In the genomic region with DNA sequence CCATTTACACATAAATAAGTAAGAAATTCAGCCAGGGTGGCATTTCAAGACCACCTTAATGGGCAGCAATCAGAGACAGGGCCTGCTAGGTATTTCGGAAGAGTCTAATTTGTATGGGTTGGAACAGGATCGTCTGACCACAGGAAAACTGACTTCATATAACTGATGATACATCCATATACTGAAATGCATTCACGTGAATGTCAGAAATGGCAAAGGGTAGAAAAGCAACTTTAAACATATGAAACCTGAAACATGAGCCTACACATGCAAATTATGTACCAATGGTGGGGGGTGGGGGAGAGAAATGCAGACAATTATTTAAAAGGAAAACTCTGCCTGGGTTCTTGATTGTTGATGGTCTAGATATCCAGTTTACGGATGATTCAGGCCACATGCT, we compare ENCODE assay signal across 23 cellular contexts.
DNase-seq lines count a peak whose midpoint lies in the region; ATAC-seq and TF ChIP-seq lines count a peak whose summit lies in the region.
"Had no signal": no experiment of that assay in that cellular context is flagged by ENCODE, and none has a peak within 500 bp of the region (broad histone marks: within the 10 kb centered on the region; RNA-seq: fewer than 3 reads in every experiment).

No MANE protein-coding gene starts in this region.

- H3K79me2 ChIP-seq in OCI-LY7 (ENCODE audit: insufficient read depth, low read depth, low read length) = no peaks in the 10 kb centered on the region; the same call in 1 of the 2 replicates

- H3K9me3 ChIP-seq in cardiac muscle cell (ENCODE audit: low read depth) = no peaks in the 10 kb centered on the region
- no peaks in the 10 kb centered on the region for H3K9me3 ChIP-seq in right cardiac atrium (ENCODE audit: control insufficient read depth, low read length)
- no peaks in the 10 kb centered on the region for H3K9me3 ChIP-seq in OCI-LY7 (ENCODE audit: low read length)
- H3K9me3 ChIP-seq: adrenal gland, pancreas, testis had no signal

- H4K20me1 ChIP-seq in OCI-LY7 (ENCODE audit: insufficient read depth, low read length) = peaks cover 5% of the 10 kb centered on the region; the same call in 1 of the 2 replicates

- H3K27ac Mint-ChIP-seq in stimulated activated memory B cell treated with anti-CD40 and anti-IgM and Interleukin-4, amounts not matched to agents 10 μg/mL and 1 μg/mL and 100 μg/mL, for 72 hours = peak overlapping the region; percentile 7
- H3K27ac Mint-ChIP-seq: H9 had no signal

- no peak overlapping the region for H3K4me3 ChIP-seq in cardiac muscle cell
- H3K4me3 ChIP-seq in right cardiac atrium (ENCODE audit: low read length) = no peak overlapping the region
- H3K4me3 ChIP-seq in OCI-LY7 (ENCODE audit: low read depth, low read length, poor library complexity, severe bottlenecking) = no peak overlapping the region
- H3K4me3 ChIP-seq: adrenal gland, pancreas, testis had no signal

- peaks cover 17% of the 10 kb centered on the region for H3K36me3 ChIP-seq in cardiac muscle cell
- H3K36me3 ChIP-seq in OCI-LY7 (ENCODE audit: insufficient read depth, low read length) = peaks cover 42% of the 10 kb centered on the region
- H3K36me3 ChIP-seq: adrenal gland, pancreas had no signal

- H3K27me3 ChIP-seq in cardiac muscle cell = no peaks in the 10 kb centered on the region
- no peaks in the 10 kb centered on the region for H3K27me3 ChIP-seq in right cardiac atrium (ENCODE audit: control insufficient read depth, insufficient read depth)
- H3K27me3 ChIP-seq: adrenal gland, pancreas, testis had no signal

- no TSS peak for BruUV-seq in OCI-LY7 (replicated peaks; lab: Mats Ljungman, UMichigan)

- WGBS in right cardiac atrium = 80% methylated on average over 4 of the region's 4 CpGs

- H3K27ac ChIP-seq in cardiac muscle cell = peak overlapping the region; percentile 8
- no peak overlapping the region for H3K27ac ChIP-seq in right cardiac atrium (ENCODE audit: low read length)
- no peak overlapping the region for H3K27ac ChIP-seq in OCI-LY7 (ENCODE audit: low read depth, low read length, poor library complexity, severe bottlenecking)
- H3K27ac ChIP-seq: adrenal gland, pancreas, testis had no signal

- CTCF ChIA-PET in OCI-LY7 (lab: Charles Lee; ENCODE audit: unreplicated experiment) = no interaction called here

- no peak overlapping the region for H3K4me2 ChIP-seq in OCI-LY7 (ENCODE audit: low read length)

- H3K4me1 ChIP-seq in cardiac muscle cell (ENCODE audit: low read depth) = peaks cover 10% of the 10 kb centered on the region
- H3K4me1 ChIP-seq in right cardiac atrium (ENCODE audit: control insufficient read depth, insufficient read depth, low read length) = no peaks in the 10 kb centered on the region
- peaks cover 20% of the 10 kb centered on the region for H3K4me1 ChIP-seq in OCI-LY7 (ENCODE audit: insufficient read depth, low read length, poor library complexity, severe bottlenecking)
- H3K4me1 ChIP-seq: testis had no signal

- no peak overlapping the region for H2AFZ ChIP-seq in OCI-LY7 (ENCODE audit: low read length)

- H3K9me3 Mint-ChIP-seq in stimulated activated memory B cell treated with anti-CD40 and anti-IgM and Interleukin-4, amounts not matched to agents 10 μg/mL and 1 μg/mL and 100 μg/mL, for 72 hours = no peaks in the 10 kb centered on the region
- H3K9me3 Mint-ChIP-seq: CD8-positive, alpha-beta memory T cell; H9 had no signal

- ATAC-seq in right cardiac atrium (no peak), SK-N-SH treated with all-trans-retinoic acid at 6 μM for 48 hours (peak; percentile 38), HG02938 (IDR thresholded peaks at IDR 0.05; ENCODE audit: unreplicated experiment) (no peak)
- ATAC-seq in stimulated activated memory B cell treated with anti-CD40 and anti-IgM and Interleukin-4, amounts not matched to agents 10 μg/mL and 1 μg/mL and 100 μg/mL, for 72 hours = no peak
- ATAC-seq: left cardiac atrium, pancreas, sciatic nerve had no signal

- H3K27me3 Mint-ChIP-seq in stimulated activated memory B cell treated with anti-CD40 and anti-IgM and Interleukin-4, amounts not matched to agents 10 μg/mL and 1 μg/mL and 100 μg/mL, for 72 hours = no peaks in the 10 kb centered on the region

- TF ChIP-seq CTCF in cardiac muscle cell (IDR thresholded peaks at IDR 0.05; ENCODE audit: low read depth, low read length) (no peak), OCI-LY7 (conservative IDR thresholded peaks at IDR 0.05; ENCODE audit: low read length) (no peak)

- peaks cover 44% of the 10 kb centered on the region for H3K36me3 Mint-ChIP-seq in stimulated activated memory B cell treated with anti-CD40 and anti-IgM and Interleukin-4, amounts not matched to agents 10 μg/mL and 1 μg/mL and 100 μg/mL, for 72 hours

- peaks cover 34% of the 10 kb centered on the region for H3K4me1 Mint-ChIP-seq in stimulated activated memory B cell treated with anti-CD40 and anti-IgM and Interleukin-4, amounts not matched to agents 10 μg/mL and 1 μg/mL and 100 μg/mL, for 72 hours

- H3K9me2 ChIP-seq in OCI-LY7 (ENCODE audit: insufficient read depth, low read length) = no peaks in the 10 kb centered on the region

- DNase-seq in cardiac muscle cell (ENCODE audit: low read depth in 1 of 2, low spot score in 1 of 2) (no peak), right cardiac atrium (no peak), fibroblast of gingiva (ENCODE audit: low read depth) (peak; percentile 20), OCI-LY7 (ENCODE audit: low spot score) (no peak)
- no peak for DNase-seq in stimulated activated CD4-positive, alpha-beta T cell treated with anti-CD3 and anti-CD28 coated beads, Interleukin-4, amount 100 ng/mL, for 4 hours
- DNase-seq: activated CD4-positive, alpha-beta T cell treated with anti-CD3 and anti-CD28 coated beads, Interleukin-2, amount 50 U/mL, for 48 hours; adrenal gland; CD8-positive, alpha-beta memory T cell; GF-D8; H9; head of caudate nucleus; left cardiac atrium; mesenchymal stem cell; NCI-H1436; NCI-H510A treated with DMSO at 0.1 percent for 48 hours; pancreas; RPMI8226; T-helper 9 cell; testis had no signal

- no peak overlapping the region for H3K4me3 Mint-ChIP-seq in stimulated activated memory B cell treated with anti-CD40 and anti-IgM and Interleukin-4, amounts not matched to agents 10 μg/mL and 1 μg/mL and 100 μg/mL, for 72 hours
- H3K4me3 Mint-ChIP-seq: CD8-positive, alpha-beta memory T cell; H9 had no signal

- POLR2A ChIA-PET in OCI-LY7 (lab: Charles Lee) = interaction anchor here (0.5 kb wide), 1 partner anchor 312 kb away, joined by 3 read pairs; no protein-coding TSS in a partner anchor

- intact Hi-C loops in right cardiac atrium (cut with DNase I) = loop anchor here in 1 of 4 donors (10.0 kb wide), 1 partner anchor 583 kb away; a partner anchor contains a TSS
- intact Hi-C loops in OCI-LY7 (cut with micrococcal nuclease; ENCODE audit: unreplicated experiment) = loop anchor here (10.0 kb wide), 1 partner anchor 373 kb away; no protein-coding TSS in a partner anchor

TF ChIP-seq in SK-N-SH treated with all-trans-retinoic acid at 6 μM for 48 hours, 23 proteins besides CTCF, POLR2A, EP300 and RAD21 (continues in another document):
- TF ChIP-seq RARB (CRISPR knock-in tag; IDR thresholded peaks at IDR 0.05) (no peak), ZFP30 (CRISPR knock-in tag; IDR thresholded peaks at IDR 0.05) (no peak), ZNF565 (CRISPR knock-in tag; conservative IDR thresholded peaks at IDR 0.05; ENCODE audit: low read depth) (no peak), ZNF70 (CRISPR knock-in tag; IDR thresholded peaks at IDR 0.05) (no peak), OSR1 (CRISPR knock-in tag; IDR thresholded peaks at IDR 0.05) (no peak)
- TF ChIP-seq, protein P1, sequence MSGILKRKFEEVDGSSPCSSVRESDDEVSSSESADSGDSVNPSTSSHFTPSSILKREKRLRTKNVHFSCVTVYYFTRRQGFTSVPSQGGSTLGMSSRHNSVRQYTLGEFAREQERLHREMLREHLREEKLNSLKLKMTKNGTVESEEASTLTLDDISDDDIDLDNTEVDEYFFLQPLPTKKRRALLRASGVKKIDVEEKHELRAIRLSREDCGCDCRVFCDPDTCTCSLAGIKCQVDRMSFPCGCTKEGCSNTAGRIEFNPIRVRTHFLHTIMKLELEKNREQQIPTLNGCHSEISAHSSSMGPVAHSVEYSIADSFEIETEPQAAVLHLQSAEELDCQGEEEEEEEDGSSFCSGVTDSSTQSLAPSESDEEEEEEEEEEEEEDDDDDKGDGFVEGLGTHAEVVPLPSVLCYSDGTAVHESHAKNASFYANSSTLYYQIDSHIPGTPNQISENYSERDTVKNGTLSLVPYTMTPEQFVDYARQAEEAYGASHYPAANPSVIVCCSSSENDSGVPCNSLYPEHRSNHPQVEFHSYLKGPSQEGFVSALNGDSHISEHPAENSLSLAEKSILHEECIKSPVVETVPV (CRISPR knock-in tag; IDR thresholded peaks at IDR 0.05) = no peak
- TF ChIP-seq, protein P2, sequence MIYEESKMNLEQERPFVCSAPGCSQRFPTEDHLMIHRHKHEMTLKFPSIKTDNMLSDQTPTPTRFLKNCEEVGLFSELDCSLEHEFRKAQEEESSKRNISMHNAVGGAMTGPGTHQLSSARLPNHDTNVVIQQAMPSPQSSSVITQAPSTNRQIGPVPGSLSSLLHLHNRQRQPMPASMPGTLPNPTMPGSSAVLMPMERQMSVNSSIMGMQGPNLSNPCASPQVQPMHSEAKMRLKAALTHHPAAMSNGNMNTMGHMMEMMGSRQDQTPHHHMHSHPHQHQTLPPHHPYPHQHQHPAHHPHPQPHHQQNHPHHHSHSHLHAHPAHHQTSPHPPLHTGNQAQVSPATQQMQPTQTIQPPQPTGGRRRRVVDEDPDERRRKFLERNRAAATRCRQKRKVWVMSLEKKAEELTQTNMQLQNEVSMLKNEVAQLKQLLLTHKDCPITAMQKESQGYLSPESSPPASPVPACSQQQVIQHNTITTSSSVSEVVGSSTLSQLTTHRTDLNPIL (CRISPR knock-in tag; IDR thresholded peaks at IDR 0.05; ENCODE audit: low read depth) = no peak
- TF ChIP-seq, protein P3, sequence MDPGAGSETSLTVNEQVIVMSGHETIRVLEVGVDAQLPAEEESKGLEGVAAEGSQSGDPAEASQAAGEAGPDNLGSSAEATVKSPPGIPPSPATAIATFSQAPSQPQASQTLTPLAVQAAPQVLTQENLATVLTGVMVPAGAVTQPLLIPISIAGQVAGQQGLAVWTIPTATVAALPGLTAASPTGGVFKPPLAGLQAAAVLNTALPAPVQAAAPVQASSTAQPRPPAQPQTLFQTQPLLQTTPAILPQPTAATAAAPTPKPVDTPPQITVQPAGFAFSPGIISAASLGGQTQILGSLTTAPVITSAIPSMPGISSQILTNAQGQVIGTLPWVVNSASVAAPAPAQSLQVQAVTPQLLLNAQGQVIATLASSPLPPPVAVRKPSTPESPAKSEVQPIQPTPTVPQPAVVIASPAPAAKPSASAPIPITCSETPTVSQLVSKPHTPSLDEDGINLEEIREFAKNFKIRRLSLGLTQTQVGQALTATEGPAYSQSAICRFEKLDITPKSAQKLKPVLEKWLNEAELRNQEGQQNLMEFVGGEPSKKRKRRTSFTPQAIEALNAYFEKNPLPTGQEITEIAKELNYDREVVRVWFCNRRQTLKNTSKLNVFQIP (CRISPR knock-in tag; IDR thresholded peaks at IDR 0.05; ENCODE audit: borderline replicate concordance, low read depth) = no peak
